Comparison of ENCODE assay signal across 1 cellular context in the genomic region with DNA sequence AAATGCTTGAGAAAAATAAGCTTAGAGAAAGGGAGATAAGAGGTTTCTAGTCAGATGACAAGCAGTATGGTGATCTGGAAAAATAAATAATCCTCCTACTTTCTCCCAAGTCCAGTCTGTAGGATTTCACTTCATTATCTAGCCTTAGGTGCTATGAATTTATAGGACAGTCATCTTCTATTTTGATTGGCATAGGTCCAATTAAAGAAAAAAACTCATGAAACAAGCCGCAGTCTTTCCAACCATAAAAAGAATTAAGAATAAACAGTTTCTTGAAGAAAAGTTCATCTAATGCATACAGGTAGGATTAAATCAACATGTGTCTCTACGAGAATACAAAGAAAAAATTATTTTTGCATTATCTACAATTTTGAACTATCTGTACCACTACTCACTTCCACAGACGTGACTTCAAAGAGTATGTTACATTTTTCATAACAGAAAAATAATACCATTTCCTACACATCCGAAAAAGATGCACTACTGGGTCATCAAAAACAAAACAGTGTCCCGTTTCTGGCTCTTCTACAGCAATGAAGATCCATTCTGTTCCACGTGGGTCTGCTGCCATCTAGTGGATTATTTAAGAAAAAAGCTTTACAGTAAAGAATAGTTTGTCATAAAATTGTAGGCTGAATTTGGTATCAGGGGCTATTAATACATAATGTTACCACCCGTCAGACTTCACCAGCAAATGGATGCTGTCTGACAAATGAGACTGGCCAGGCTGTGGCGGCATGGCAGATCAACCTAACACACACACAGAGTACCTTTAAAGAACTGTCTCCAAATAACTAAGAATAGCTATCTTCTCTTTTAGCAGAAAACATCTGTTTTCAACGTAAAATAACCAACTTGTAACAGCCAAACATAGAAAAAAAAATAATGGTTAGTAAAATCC.
TF ChIP-seq lines count a peak whose summit lies in the region.

No MANE protein-coding gene starts in this region.

TF ChIP-seq in neural cell, 6 proteins besides CTCF, POLR2A, EP300 and RAD21 (continued from another document):
- TF ChIP-seq, protein P1, sequence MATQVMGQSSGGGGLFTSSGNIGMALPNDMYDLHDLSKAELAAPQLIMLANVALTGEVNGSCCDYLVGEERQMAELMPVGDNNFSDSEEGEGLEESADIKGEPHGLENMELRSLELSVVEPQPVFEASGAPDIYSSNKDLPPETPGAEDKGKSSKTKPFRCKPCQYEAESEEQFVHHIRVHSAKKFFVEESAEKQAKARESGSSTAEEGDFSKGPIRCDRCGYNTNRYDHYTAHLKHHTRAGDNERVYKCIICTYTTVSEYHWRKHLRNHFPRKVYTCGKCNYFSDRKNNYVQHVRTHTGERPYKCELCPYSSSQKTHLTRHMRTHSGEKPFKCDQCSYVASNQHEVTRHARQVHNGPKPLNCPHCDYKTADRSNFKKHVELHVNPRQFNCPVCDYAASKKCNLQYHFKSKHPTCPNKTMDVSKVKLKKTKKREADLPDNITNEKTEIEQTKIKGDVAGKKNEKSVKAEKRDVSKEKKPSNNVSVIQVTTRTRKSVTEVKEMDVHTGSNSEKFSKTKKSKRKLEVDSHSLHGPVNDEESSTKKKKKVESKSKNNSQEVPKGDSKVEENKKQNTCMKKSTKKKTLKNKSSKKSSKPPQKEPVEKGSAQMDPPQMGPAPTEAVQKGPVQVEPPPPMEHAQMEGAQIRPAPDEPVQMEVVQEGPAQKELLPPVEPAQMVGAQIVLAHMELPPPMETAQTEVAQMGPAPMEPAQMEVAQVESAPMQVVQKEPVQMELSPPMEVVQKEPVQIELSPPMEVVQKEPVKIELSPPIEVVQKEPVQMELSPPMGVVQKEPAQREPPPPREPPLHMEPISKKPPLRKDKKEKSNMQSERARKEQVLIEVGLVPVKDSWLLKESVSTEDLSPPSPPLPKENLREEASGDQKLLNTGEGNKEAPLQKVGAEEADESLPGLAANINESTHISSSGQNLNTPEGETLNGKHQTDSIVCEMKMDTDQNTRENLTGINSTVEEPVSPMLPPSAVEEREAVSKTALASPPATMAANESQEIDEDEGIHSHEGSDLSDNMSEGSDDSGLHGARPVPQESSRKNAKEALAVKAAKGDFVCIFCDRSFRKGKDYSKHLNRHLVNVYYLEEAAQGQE (IDR thresholded peaks at IDR 0.05; ENCODE audit: borderline replicate concordance): no peak
- no peak for TF ChIP-seq MXI1 (conservative IDR thresholded peaks at IDR 0.05; ENCODE audit: poor library complexity, severe bottlenecking)
- TF ChIP-seq TAF1 (IDR thresholded peaks at IDR 0.05; ENCODE audit: low read depth): no peak
